1 cellular context compared by ENCODE assay signal in the genomic region with DNA sequence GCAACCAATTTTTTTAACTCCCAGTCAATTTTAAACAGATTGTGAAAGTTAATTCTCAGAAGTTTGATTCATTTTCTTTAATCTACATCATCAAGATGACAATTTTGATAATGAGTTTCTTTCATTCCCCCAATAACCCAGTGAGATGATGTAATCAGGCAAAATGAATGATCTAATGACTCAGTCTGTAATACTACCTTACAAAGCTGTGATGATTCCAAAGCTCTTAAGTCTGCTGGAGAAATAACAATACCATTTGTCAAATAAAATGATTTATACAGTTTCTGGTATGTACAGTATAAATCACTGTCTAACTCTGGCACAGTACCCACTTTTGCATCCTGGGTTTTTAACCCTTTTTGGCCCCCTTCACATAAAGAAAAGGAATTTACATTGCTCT.
TF ChIP-seq lines count a peak whose summit lies in the region.

No MANE protein-coding gene starts in this region.

TF ChIP-seq in HepG2, 621 proteins besides CTCF, POLR2A, EP300 and RAD21:
- TF ChIP-seq ATF7 (IDR thresholded peaks at IDR 0.05): 0 out of 2 replicates have a peak, but pooled peaks have one; percentile 47
- no peak for TF ChIP-seq ATF7 (CRISPR knock-in tag; IDR thresholded peaks at IDR 0.05)
- TF ChIP-seq ZNF615 (CRISPR knock-in tag; IDR thresholded peaks at IDR 0.05; ENCODE audit: borderline replicate concordance): no peak
- TF ChIP-seq ZNF296 (CRISPR knock-in tag; conservative IDR thresholded peaks at IDR 0.05): no peak
TF ChIP-seq in HepG2: peak in this region for 1.
